ENCODE assay signal across 26 cellular contexts in the genomic region with DNA sequence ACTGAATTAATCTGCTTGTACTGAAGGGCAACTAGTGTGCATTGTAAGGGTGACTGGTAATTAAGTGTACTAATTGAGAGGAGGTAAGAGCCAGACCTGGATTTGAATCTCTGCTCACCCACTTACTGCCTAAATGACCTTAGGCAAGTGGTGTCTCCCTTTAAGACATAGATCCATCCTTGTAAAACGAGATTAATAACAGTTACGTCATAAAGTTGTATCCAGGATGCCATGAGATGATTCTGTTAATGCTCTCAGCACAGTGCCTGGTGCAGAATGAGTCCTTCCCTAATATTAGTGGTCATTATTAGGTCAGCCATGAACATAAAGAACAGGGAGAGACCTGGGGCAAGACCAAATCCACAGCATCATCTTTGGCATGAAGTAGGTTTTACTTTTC.
"Had no signal": no experiment of that assay in that cellular context is flagged by ENCODE, and none has a peak within 500 bp of the region (broad histone marks: within the 10 kb centered on the region; RNA-seq: fewer than 3 reads in every experiment).

No MANE protein-coding gene starts in this region.

- H3K9me3 ChIP-seq: SJSA1 had no signal

- H3K9me3 Mint-ChIP-seq: IgD-negative memory B cell had no signal

- DNase-seq: Kasumi-1, MM.1S, NCI-H1048, NCI-H1105, NCI-H1417, NCI-H1436 treated with DMSO at 0.1 percent for 48 hours, NCI-H1694, NCI-H1930, NCI-H2081, NCI-H2107, NCI-H2171, NCI-H226, NCI-H446, NCI-H510A, NCI-H524 treated with DMSO at 0.1 percent for 48 hours, NCI-H69, NCI-H774, Right ventricle myocardium superior, RPMI8226, SIG-M5 had no signal

- H3K27ac Mint-ChIP-seq: IgD-negative memory B cell had no signal

- H3K4me3 Mint-ChIP-seq: IgD-negative memory B cell had no signal

- H3K36me3 Mint-ChIP-seq: IgD-negative memory B cell had no signal

- H3K4me1 Mint-ChIP-seq: IgD-negative memory B cell had no signal

- H3K27ac ChIP-seq: KMS-11, SJSA1, SK-N-MC had no signal

- H3K4me3 ChIP-seq: K562, SJSA1, SK-N-MC had no signal

- FAIRE-seq: K562, RCC 7860 had no signal

- H3K4me2 ChIP-seq: KMS-11 had no signal

- H3K27me3 ChIP-seq: SJSA1 had no signal

- H3K36me3 ChIP-seq: SJSA1 had no signal

- ATAC-seq: K562 had no signal

- H3K9ac ChIP-seq: KMS-11 had no signal
